Comparison of ENCODE assay signal across 38 cellular contexts in the genomic region with DNA sequence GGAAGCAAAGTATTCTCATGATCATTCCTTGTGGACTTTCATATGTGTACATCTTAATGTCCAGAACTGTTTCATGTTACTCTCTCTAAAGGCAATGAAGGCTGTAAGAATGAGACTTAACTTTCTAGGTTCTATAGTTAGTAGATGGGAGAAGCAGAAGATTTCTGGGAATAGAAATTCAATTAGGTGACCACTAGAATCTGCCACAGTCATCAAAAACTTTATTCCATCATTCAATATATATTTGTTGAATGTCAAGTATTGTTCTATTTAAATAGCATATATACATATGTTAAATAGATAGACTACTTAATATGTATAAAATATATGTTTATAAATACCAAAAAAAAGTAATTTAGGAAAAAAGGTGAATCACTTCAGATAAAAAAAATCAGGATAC.
"Had no signal": no experiment of that assay in that cellular context is flagged by ENCODE, and none has a peak within 500 bp of the region (broad histone marks: within the 10 kb centered on the region; RNA-seq: fewer than 3 reads in every experiment).

No MANE protein-coding gene starts in this region.

- H3K4me3 Mint-ChIP-seq: activated B cell treated with CpG ODN at 0.5 μM for 24 hours; activated CD4-positive, alpha-beta memory T cell treated with anti-CD3 and anti-CD28 coated beads for 36 hours; activated CD4-positive, alpha-beta T cell treated with anti-CD3 and anti-CD28 coated beads, Interleukin-2, amount 10 ng/mL, durations not matched to agents 24 days and 14 days; activated CD8-positive, alpha-beta memory T cell treated with anti-CD3 and anti-CD28 coated beads, Interleukin-2, amount 10 ng/mL, durations not matched to agents 7 days and 5 days; activated CD8-positive, alpha-beta T cell treated with anti-CD3 and anti-CD28 coated beads, Interleukin-2, amount 10 ng/mL, durations not matched to agents 7 days and 5 days; activated naive CD4-positive, alpha-beta T cell treated with anti-CD3 and anti-CD28 coated beads, Interleukin-2, amount 10 ng/mL, durations not matched to agents 7 days and 5 days; activated naive CD4-positive, alpha-beta T cell treated with anti-CD3 and anti-CD28 coated beads, Interleukin-2, amount 50 U/mL, for 24 hours; activated naive CD8-positive, alpha-beta T cell; activated naive CD8-positive, alpha-beta T cell treated with anti-CD3 and anti-CD28 coated beads, Interleukin-2, amount 10 ng/mL, durations not matched to agents 7 days and 5 days; activated naive CD8-positive, alpha-beta T cell treated with anti-CD3 and anti-CD28 coated beads, Interleukin-2, amount 50 U/mL, for 24 hours; activated T-cell treated with anti-CD3 and anti-CD28 coated beads, Interleukin-2, amount 50 U/mL, for 24 hours; brain; central memory CD8-positive, alpha-beta T cell; T-helper 1 cell treated with Interleukin-12 subunit alpha and Interleukin-12 subunit beta and Interleukin-4 antibody, amounts not matched to agents 30 μg/mL and 1 μg/mL, for 36 hours; T-helper 2 cell treated with Interferon-gamma antibody and Interleukin-4, amounts not matched to agents 5 μg/mL and 100 μg/mL, for 36 hours had no signal

- H3K4me1 Mint-ChIP-seq: activated B cell treated with CpG ODN at 0.5 μM for 24 hours; activated CD4-positive, alpha-beta T cell treated with anti-CD3 and anti-CD28 coated beads, Interleukin-2, amount 10 ng/mL, durations not matched to agents 24 days and 14 days; activated CD8-positive, alpha-beta memory T cell treated with anti-CD3 and anti-CD28 coated beads, Interleukin-2, amount 10 ng/mL, durations not matched to agents 7 days and 5 days; activated naive CD4-positive, alpha-beta T cell treated with anti-CD3 and anti-CD28 coated beads, Interleukin-2, amount 10 ng/mL, durations not matched to agents 7 days and 5 days; activated naive CD4-positive, alpha-beta T cell treated with anti-CD3 and anti-CD28 coated beads, Interleukin-2, amount 50 U/mL, for 24 hours; activated naive CD8-positive, alpha-beta T cell treated with anti-CD3 and anti-CD28 coated beads, Interleukin-2, amount 10 ng/mL, durations not matched to agents 7 days and 5 days; activated naive CD8-positive, alpha-beta T cell treated with anti-CD3 and anti-CD28 coated beads, Interleukin-2, amount 50 U/mL, for 24 hours; brain; central memory CD8-positive, alpha-beta T cell had no signal

- FAIRE-seq: bronchial epithelial cell, TTC549 had no signal

- H3K27ac ChIP-seq: ascending aorta, cardiac muscle cell, VCaP had no signal

- H3K9me3 Mint-ChIP-seq: activated CD4-positive, alpha-beta memory T cell treated with anti-CD3 and anti-CD28 coated beads for 36 hours; activated CD4-positive, alpha-beta T cell treated with anti-CD3 and anti-CD28 coated beads, Interleukin-2, amount 10 ng/mL, durations not matched to agents 24 days and 14 days; activated naive CD4-positive, alpha-beta T cell treated with anti-CD3 and anti-CD28 coated beads, Interleukin-2, amount 10 ng/mL, durations not matched to agents 7 days and 5 days; activated naive CD4-positive, alpha-beta T cell treated with anti-CD3 and anti-CD28 coated beads, Interleukin-2, amount 50 U/mL, for 24 hours; activated naive CD8-positive, alpha-beta T cell treated with anti-CD3 and anti-CD28 coated beads, Interleukin-2, amount 10 ng/mL, durations not matched to agents 7 days and 5 days; activated naive CD8-positive, alpha-beta T cell treated with anti-CD3 and anti-CD28 coated beads, Interleukin-2, amount 50 U/mL, for 24 hours; activated T-cell treated with anti-CD3 and anti-CD28 coated beads, Interleukin-2, amount 50 U/mL, for 24 hours; brain; T-helper 1 cell treated with Interleukin-12 subunit alpha and Interleukin-12 subunit beta and Interleukin-4 antibody, amounts not matched to agents 30 μg/mL and 1 μg/mL, for 36 hours had no signal

- H3K36me3 Mint-ChIP-seq: activated CD4-positive, alpha-beta memory T cell treated with anti-CD3 and anti-CD28 coated beads for 36 hours; activated CD8-positive, alpha-beta memory T cell treated with anti-CD3 and anti-CD28 coated beads, Interleukin-2, amount 10 ng/mL, durations not matched to agents 7 days and 5 days; activated naive CD4-positive, alpha-beta T cell treated with anti-CD3 and anti-CD28 coated beads, Interleukin-2, amount 10 ng/mL, durations not matched to agents 7 days and 5 days; activated naive CD4-positive, alpha-beta T cell treated with anti-CD3 and anti-CD28 coated beads, Interleukin-2, amount 50 U/mL, for 24 hours; activated naive CD8-positive, alpha-beta T cell; activated naive CD8-positive, alpha-beta T cell treated with anti-CD3 and anti-CD28 coated beads, Interleukin-2, amount 10 ng/mL, durations not matched to agents 7 days and 5 days; brain had no signal

- H3K9me3 ChIP-seq: ascending aorta had no signal

- H3K27me3 Mint-ChIP-seq: activated B cell treated with CpG ODN at 0.5 μM for 24 hours; activated CD4-positive, alpha-beta memory T cell treated with anti-CD3 and anti-CD28 coated beads for 36 hours; activated CD4-positive, alpha-beta T cell treated with anti-CD3 and anti-CD28 coated beads, Interleukin-2, amount 10 ng/mL, durations not matched to agents 24 days and 14 days; activated CD8-positive, alpha-beta memory T cell treated with anti-CD3 and anti-CD28 coated beads, Interleukin-2, amount 10 ng/mL, durations not matched to agents 7 days and 5 days; activated naive CD4-positive, alpha-beta T cell treated with anti-CD3 and anti-CD28 coated beads, Interleukin-2, amount 10 ng/mL, durations not matched to agents 7 days and 5 days; activated naive CD4-positive, alpha-beta T cell treated with anti-CD3 and anti-CD28 coated beads, Interleukin-2, amount 50 U/mL, for 24 hours; activated naive CD8-positive, alpha-beta T cell; activated naive CD8-positive, alpha-beta T cell treated with anti-CD3 and anti-CD28 coated beads, Interleukin-2, amount 10 ng/mL, durations not matched to agents 7 days and 5 days; activated naive CD8-positive, alpha-beta T cell treated with anti-CD3 and anti-CD28 coated beads, Interleukin-2, amount 50 U/mL, for 24 hours; activated T-cell treated with anti-CD3 and anti-CD28 coated beads, Interleukin-2, amount 50 U/mL, for 24 hours; brain; central memory CD8-positive, alpha-beta T cell had no signal

- ATAC-seq: activated CD8-positive, alpha-beta memory T cell treated with anti-CD3 and anti-CD28 coated beads, Interleukin-2, amount 10 ng/mL, durations not matched to agents 7 days and 5 days; activated CD8-positive, alpha-beta T cell treated with anti-CD3 and anti-CD28 coated beads, Interleukin-2, amount 10 ng/mL, durations not matched to agents 7 days and 5 days; activated naive CD8-positive, alpha-beta T cell treated with anti-CD3 and anti-CD28 coated beads, Interleukin-2, amount 50 U/mL, for 24 hours had no signal

- DNase-seq: activated B cell treated with CpG ODN at 0.5 μM for 24 hours; activated CD4-positive, alpha-beta memory T cell treated with anti-CD3 and anti-CD28 coated beads for 36 hours; activated CD4-positive, alpha-beta T cell treated with anti-CD3 and anti-CD28 coated beads for 4 hours; activated CD4-positive, alpha-beta T cell treated with anti-CD3 and anti-CD28 coated beads, Interleukin-2, amount 10 ng/mL, durations not matched to agents 24 days and 14 days; activated CD4-positive, alpha-beta T cell treated with anti-CD3 and anti-CD28 coated beads, Interleukin-2, amount 50 U/mL, for 1 hour; activated CD4-positive, alpha-beta T cell treated with anti-CD3 and anti-CD28 coated beads, Interleukin-2, amount 50 U/mL, for 4 hours; activated CD4-positive, CD25-positive, alpha-beta regulatory T cell treated with anti-CD3 and anti-CD28 coated beads, Interleukin-2, amount 50 U/mL, for 72 hours; activated CD8-positive, alpha-beta memory T cell treated with anti-CD3 and anti-CD28 coated beads for 24 hours; activated CD8-positive, alpha-beta memory T cell treated with anti-CD3 and anti-CD28 coated beads, Interleukin-2, amount 10 ng/mL, durations not matched to agents 7 days and 5 days; activated CD8-positive, alpha-beta memory T cell treated with anti-CD3 and anti-CD28 coated beads, Interleukin-2, amount 50 U/mL, for 48 hours; activated CD8-positive, alpha-beta T cell treated with anti-CD3 and anti-CD28 coated beads, Interleukin-2, amount 10 ng/mL, durations not matched to agents 7 days and 5 days; activated effector memory CD4-positive, alpha-beta T cell treated with Interleukin-2 at 50 U/mL for 16 hours; activated gamma-delta T cell; activated naive CD4-positive, alpha-beta T cell treated with anti-CD3 and anti-CD28 coated beads, Interleukin-2, amount 10 ng/mL, durations not matched to agents 7 days and 5 days; activated naive CD4-positive, alpha-beta T cell treated with Interleukin-2 at 50 U/mL for 16 hours; activated naive CD8-positive, alpha-beta T cell treated with anti-CD3 and anti-CD28 coated beads, Interleukin-2, amount 10 ng/mL, durations not matched to agents 7 days and 5 days; activated naive CD8-positive, alpha-beta T cell treated with anti-CD3 and anti-CD28 coated beads, Interleukin-2, amount 50 U/mL, for 24 hours; activated T-cell treated with anti-CD3 and anti-CD28 coated beads, Interleukin-2, amount 50 U/mL, for 24 hours; activated T-cell treated with anti-CD3 and anti-CD28 coated beads, Interleukin-2, amount 50 U/mL, for 48 hours; amygdala; anterior cingulate cortex; caudate nucleus; cerebellar nuclear complex; T-helper 1 cell; T-helper 2 cell; T-helper 9 cell had no signal

- H3K27ac Mint-ChIP-seq: activated B cell treated with CpG ODN at 0.5 μM for 24 hours; activated CD4-positive, alpha-beta memory T cell treated with anti-CD3 and anti-CD28 coated beads for 36 hours; activated CD4-positive, alpha-beta T cell treated with anti-CD3 and anti-CD28 coated beads, Interleukin-2, amount 10 ng/mL, durations not matched to agents 24 days and 14 days; activated CD8-positive, alpha-beta memory T cell treated with anti-CD3 and anti-CD28 coated beads, Interleukin-2, amount 10 ng/mL, durations not matched to agents 7 days and 5 days; activated CD8-positive, alpha-beta T cell treated with anti-CD3 and anti-CD28 coated beads, Interleukin-2, amount 10 ng/mL, durations not matched to agents 7 days and 5 days; activated naive CD4-positive, alpha-beta T cell treated with anti-CD3 and anti-CD28 coated beads, Interleukin-2, amount 10 ng/mL, durations not matched to agents 7 days and 5 days; activated naive CD4-positive, alpha-beta T cell treated with anti-CD3 and anti-CD28 coated beads, Interleukin-2, amount 50 U/mL, for 24 hours; activated naive CD8-positive, alpha-beta T cell; activated naive CD8-positive, alpha-beta T cell treated with anti-CD3 and anti-CD28 coated beads, Interleukin-2, amount 10 ng/mL, durations not matched to agents 7 days and 5 days; activated naive CD8-positive, alpha-beta T cell treated with anti-CD3 and anti-CD28 coated beads, Interleukin-2, amount 50 U/mL, for 24 hours; activated T-cell treated with anti-CD3 and anti-CD28 coated beads, Interleukin-2, amount 50 U/mL, for 24 hours; activated T-helper 2 cell treated with anti-CD3 and anti-CD28 coated beads, Interferon-gamma antibody, Interleukin-2, Interleukin-4, amounts not matched to agents 10 μg/mL and 5 μg/mL and 100 μg/mL, durations not matched to agents 14 hours and 24 hours and 36 hours; brain; T-helper 1 cell treated with Interleukin-12 subunit alpha and Interleukin-12 subunit beta and Interleukin-4 antibody, amounts not matched to agents 30 μg/mL and 1 μg/mL, for 36 hours; T-helper 2 cell treated with Interferon-gamma antibody and Interleukin-4, amounts not matched to agents 5 μg/mL and 100 μg/mL, for 36 hours had no signal

- H3K4me3 ChIP-seq: ascending aorta, cardiac muscle cell had no signal

- H3K27me3 ChIP-seq: ascending aorta, cardiac muscle cell had no signal

- H3K4me1 ChIP-seq: ascending aorta had no signal

- H3K36me3 ChIP-seq: ascending aorta, cardiac muscle cell had no signal
